1 cellular context compared by ENCODE assay signal in the genomic region with DNA sequence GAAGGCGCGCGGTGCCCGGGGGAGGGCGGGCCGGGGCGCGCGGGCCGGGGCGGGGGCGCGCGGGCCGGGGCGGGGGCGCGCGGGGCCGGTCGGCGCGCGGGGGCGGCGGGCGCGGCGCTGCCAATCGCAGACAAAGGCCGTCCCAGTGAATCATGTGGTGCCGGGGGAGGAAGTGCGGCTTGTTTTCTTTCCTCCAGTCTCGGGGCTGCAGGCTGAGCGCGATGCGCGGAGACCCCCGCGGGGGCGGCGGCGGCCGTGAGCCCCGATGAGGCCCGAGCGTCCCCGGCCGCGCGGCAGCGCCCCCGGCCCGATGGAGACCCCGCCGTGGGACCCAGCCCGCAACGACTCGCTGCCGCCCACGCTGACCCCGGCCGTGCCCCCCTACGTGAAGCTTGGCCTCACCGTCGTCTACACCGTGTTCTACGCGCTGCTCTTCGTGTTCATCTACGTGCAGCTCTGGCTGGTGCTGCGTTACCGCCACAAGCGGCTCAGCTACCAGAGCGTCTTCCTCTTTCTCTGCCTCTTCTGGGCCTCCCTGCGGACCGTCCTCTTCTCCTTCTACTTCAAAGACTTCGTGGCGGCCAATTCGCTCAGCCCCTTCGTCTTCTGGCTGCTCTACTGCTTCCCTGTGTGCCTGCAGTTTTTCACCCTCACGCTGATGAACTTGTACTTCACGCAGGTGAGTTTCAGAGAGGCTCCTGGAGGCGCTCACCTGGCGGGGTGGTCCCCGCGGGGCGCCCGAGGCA.
TF ChIP-seq lines count a peak whose summit lies in the region.

A gene with protein sequence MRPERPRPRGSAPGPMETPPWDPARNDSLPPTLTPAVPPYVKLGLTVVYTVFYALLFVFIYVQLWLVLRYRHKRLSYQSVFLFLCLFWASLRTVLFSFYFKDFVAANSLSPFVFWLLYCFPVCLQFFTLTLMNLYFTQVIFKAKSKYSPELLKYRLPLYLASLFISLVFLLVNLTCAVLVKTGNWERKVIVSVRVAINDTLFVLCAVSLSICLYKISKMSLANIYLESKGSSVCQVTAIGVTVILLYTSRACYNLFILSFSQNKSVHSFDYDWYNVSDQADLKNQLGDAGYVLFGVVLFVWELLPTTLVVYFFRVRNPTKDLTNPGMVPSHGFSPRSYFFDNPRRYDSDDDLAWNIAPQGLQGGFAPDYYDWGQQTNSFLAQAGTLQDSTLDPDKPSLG (plus strand): TSS at position 182 of the 746 bp plus-strand sequence. CDS start 84 bp downstream, at position 266.

TF ChIP-seq in GM12878, 131 proteins besides CTCF, POLR2A, EP300 and RAD21 (continued from another document and continues in another):
- TF ChIP-seq TCF3 (IDR thresholded peaks at IDR 0.05; ENCODE audit: borderline replicate concordance, insufficient read depth, low read depth, low read length): no peak
- no peak for TF ChIP-seq CHD4 (IDR thresholded peaks at IDR 0.05)
- TF ChIP-seq PML (IDR thresholded peaks at IDR 0.05; ENCODE audit: low read length): no peak
- no peak for TF ChIP-seq CBX5 (IDR thresholded peaks at IDR 0.05; ENCODE audit: low read depth)
- TF ChIP-seq, protein P1, sequence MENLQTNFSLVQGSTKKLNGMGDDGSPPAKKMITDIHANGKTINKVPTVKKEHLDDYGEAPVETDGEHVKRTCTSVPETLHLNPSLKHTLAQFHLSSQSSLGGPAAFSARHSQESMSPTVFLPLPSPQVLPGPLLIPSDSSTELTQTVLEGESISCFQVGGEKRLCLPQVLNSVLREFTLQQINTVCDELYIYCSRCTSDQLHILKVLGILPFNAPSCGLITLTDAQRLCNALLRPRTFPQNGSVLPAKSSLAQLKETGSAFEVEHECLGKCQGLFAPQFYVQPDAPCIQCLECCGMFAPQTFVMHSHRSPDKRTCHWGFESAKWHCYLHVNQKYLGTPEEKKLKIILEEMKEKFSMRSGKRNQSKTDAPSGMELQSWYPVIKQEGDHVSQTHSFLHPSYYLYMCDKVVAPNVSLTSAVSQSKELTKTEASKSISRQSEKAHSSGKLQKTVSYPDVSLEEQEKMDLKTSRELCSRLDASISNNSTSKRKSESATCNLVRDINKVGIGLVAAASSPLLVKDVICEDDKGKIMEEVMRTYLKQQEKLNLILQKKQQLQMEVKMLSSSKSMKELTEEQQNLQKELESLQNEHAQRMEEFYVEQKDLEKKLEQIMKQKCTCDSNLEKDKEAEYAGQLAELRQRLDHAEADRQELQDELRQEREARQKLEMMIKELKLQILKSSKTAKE (IDR thresholded peaks at IDR 0.05; ENCODE audit: low read depth, poor library complexity, severe bottlenecking): no peak
- 0 out of 2 replicates have a peak, but pooled peaks have one; percentile 47 for TF ChIP-seq ASH2L (IDR thresholded peaks at IDR 0.05; ENCODE audit: borderline replicate concordance, low read depth)
- TF ChIP-seq SMARCA5 (IDR thresholded peaks at IDR 0.05): peak; percentile 76
- TF ChIP-seq IKZF1 (conservative IDR thresholded peaks at IDR 0.05): peak; percentile 81
- TF ChIP-seq, protein P2, sequence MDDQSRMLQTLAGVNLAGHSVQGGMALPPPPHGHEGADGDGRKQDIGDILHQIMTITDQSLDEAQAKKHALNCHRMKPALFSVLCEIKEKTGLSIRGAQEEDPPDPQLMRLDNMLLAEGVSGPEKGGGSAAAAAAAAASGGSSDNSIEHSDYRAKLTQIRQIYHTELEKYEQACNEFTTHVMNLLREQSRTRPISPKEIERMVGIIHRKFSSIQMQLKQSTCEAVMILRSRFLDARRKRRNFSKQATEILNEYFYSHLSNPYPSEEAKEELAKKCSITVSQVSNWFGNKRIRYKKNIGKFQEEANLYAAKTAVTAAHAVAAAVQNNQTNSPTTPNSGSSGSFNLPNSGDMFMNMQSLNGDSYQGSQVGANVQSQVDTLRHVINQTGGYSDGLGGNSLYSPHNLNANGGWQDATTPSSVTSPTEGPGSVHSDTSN (IDR thresholded peaks at IDR 0.05; ENCODE audit: insufficient replicate concordance, low read depth, low read length): peak; percentile 35
- no peak for TF ChIP-seq ESRRA (IDR thresholded peaks at IDR 0.05; ENCODE audit: low read length)
- no peak for TF ChIP-seq KDM1A (IDR thresholded peaks at IDR 0.05; ENCODE audit: borderline replicate concordance)
- peak; percentile 74 for TF ChIP-seq SPI1 (IDR thresholded peaks at IDR 0.05; ENCODE audit: borderline replicate concordance, insufficient read depth, low read depth, low read length)
- TF ChIP-seq, protein P3, sequence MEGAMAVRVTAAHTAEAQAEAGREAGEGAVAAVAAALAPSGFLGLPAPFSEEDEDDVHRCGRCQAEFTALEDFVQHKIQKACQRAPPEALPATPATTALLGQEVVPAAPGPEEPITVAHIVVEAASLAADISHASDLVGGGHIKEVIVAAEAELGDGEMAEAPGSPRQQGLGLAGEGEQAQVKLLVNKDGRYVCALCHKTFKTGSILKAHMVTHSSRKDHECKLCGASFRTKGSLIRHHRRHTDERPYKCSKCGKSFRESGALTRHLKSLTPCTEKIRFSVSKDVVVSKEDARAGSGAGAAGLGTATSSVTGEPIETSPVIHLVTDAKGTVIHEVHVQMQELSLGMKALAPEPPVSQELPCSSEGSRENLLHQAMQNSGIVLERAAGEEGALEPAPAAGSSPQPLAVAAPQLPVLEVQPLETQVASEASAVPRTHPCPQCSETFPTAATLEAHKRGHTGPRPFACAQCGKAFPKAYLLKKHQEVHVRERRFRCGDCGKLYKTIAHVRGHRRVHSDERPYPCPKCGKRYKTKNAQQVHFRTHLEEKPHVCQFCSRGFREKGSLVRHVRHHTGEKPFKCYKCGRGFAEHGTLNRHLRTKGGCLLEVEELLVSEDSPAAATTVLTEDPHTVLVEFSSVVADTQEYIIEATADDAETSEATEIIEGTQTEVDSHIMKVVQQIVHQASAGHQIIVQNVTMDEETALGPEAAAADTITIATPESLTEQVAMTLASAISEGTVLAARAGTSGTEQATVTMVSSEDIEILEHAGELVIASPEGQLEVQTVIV (IDR thresholded peaks at IDR 0.05; ENCODE audit: borderline replicate concordance, partially characterized antibody): no peak
- no peak for TF ChIP-seq CBFB (IDR thresholded peaks at IDR 0.05; ENCODE audit: low read depth)
- no peak for TF ChIP-seq TBL1XR1 (IDR thresholded peaks at IDR 0.05; ENCODE audit: low read depth, low read length)
- peak; percentile 61; the same call in 1 of the 2 replicates for TF ChIP-seq POLR2AphosphoS5 (IDR thresholded peaks at IDR 0.05; ENCODE audit: low read length)
- TF ChIP-seq NR2C2 (IDR thresholded peaks at IDR 0.05; ENCODE audit: borderline replicate concordance, control insufficient read depth, insufficient read length, low read depth): no peak
- peak; percentile 75; the same call in 1 of the 2 replicates for TF ChIP-seq SIN3A (IDR thresholded peaks at IDR 0.05; ENCODE audit: low read depth, low read length)
- peak; percentile 99 for TF ChIP-seq LARP7 (IDR thresholded peaks at IDR 0.05)
- no peak for TF ChIP-seq EZH2 (IDR thresholded peaks at IDR 0.05; ENCODE audit: borderline replicate concordance, control insufficient read depth, low read depth, low read length)
- peak; percentile 80; the same call in 1 of the 2 replicates for TF ChIP-seq RB1 (IDR thresholded peaks at IDR 0.05; ENCODE audit: borderline replicate concordance)
- no peak for TF ChIP-seq SUZ12 (IDR thresholded peaks at IDR 0.05; ENCODE audit: unreplicated experiment)
- no peak for TF ChIP-seq ETV6 (conservative IDR thresholded peaks at IDR 0.05 in 1 of 2, IDR thresholded peaks at IDR 0.05 in 1 of 2; ENCODE audit: borderline replicate concordance in 1 of 2, low read depth in 1 of 2)
- TF ChIP-seq SMC3 (IDR thresholded peaks at IDR 0.05; ENCODE audit: borderline replicate concordance, low read length): no peak
- TF ChIP-seq, protein P4, sequence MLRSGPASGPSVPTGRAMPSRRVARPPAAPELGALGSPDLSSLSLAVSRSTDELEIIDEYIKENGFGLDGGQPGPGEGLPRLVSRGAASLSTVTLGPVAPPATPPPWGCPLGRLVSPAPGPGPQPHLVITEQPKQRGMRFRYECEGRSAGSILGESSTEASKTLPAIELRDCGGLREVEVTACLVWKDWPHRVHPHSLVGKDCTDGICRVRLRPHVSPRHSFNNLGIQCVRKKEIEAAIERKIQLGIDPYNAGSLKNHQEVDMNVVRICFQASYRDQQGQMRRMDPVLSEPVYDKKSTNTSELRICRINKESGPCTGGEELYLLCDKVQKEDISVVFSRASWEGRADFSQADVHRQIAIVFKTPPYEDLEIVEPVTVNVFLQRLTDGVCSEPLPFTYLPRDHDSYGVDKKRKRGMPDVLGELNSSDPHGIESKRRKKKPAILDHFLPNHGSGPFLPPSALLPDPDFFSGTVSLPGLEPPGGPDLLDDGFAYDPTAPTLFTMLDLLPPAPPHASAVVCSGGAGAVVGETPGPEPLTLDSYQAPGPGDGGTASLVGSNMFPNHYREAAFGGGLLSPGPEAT (IDR thresholded peaks at IDR 0.05; ENCODE audit: low read depth): no peak
- TF ChIP-seq, protein P5, sequence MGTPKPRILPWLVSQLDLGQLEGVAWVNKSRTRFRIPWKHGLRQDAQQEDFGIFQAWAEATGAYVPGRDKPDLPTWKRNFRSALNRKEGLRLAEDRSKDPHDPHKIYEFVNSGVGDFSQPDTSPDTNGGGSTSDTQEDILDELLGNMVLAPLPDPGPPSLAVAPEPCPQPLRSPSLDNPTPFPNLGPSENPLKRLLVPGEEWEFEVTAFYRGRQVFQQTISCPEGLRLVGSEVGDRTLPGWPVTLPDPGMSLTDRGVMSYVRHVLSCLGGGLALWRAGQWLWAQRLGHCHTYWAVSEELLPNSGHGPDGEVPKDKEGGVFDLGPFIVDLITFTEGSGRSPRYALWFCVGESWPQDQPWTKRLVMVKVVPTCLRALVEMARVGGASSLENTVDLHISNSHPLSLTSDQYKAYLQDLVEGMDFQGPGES (IDR thresholded peaks at IDR 0.05): no peak
- TF ChIP-seq, protein P6, sequence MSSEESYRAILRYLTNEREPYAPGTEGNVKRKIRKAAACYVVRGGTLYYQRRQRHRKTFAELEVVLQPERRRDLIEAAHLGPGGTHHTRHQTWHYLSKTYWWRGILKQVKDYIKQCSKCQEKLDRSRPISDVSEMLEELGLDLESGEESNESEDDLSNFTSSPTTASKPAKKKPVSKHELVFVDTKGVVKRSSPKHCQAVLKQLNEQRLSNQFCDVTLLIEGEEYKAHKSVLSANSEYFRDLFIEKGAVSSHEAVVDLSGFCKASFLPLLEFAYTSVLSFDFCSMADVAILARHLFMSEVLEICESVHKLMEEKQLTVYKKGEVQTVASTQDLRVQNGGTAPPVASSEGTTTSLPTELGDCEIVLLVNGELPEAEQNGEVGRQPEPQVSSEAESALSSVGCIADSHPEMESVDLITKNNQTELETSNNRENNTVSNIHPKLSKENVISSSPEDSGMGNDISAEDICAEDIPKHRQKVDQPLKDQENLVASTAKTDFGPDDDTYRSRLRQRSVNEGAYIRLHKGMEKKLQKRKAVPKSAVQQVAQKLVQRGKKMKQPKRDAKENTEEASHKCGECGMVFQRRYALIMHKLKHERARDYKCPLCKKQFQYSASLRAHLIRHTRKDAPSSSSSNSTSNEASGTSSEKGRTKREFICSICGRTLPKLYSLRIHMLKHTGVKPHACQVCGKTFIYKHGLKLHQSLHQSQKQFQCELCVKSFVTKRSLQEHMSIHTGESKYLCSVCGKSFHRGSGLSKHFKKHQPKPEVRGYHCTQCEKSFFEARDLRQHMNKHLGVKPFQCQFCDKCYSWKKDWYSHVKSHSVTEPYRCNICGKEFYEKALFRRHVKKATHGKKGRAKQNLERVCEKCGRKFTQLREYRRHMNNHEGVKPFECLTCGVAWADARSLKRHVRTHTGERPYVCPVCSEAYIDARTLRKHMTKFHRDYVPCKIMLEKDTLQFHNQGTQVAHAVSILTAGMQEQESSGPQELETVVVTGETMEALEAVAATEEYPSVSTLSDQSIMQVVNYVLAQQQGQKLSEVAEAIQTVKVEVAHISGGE (CRISPR knock-in tag; IDR thresholded peaks at IDR 0.05): no peak
- TF ChIP-seq EED (IDR thresholded peaks at IDR 0.05; ENCODE audit: low read depth): no peak
- no peak for TF ChIP-seq MTA3 (IDR thresholded peaks at IDR 0.05; ENCODE audit: borderline replicate concordance, low read length)
- TF ChIP-seq NR2C1 (IDR thresholded peaks at IDR 0.05): peak; percentile 61; the same call in 1 of the 2 replicates
- TF ChIP-seq, protein P7, sequence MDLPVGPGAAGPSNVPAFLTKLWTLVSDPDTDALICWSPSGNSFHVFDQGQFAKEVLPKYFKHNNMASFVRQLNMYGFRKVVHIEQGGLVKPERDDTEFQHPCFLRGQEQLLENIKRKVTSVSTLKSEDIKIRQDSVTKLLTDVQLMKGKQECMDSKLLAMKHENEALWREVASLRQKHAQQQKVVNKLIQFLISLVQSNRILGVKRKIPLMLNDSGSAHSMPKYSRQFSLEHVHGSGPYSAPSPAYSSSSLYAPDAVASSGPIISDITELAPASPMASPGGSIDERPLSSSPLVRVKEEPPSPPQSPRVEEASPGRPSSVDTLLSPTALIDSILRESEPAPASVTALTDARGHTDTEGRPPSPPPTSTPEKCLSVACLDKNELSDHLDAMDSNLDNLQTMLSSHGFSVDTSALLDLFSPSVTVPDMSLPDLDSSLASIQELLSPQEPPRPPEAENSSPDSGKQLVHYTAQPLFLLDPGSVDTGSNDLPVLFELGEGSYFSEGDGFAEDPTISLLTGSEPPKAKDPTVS (IDR thresholded peaks at IDR 0.05; ENCODE audit: low read depth, low read length): no peak
- TF ChIP-seq NR2F1 (conservative IDR thresholded peaks at IDR 0.05): peak; percentile 95
- TF ChIP-seq NBN (IDR thresholded peaks at IDR 0.05): peak; percentile 55; the same call in 1 of the 2 replicates
- TF ChIP-seq, protein P8, sequence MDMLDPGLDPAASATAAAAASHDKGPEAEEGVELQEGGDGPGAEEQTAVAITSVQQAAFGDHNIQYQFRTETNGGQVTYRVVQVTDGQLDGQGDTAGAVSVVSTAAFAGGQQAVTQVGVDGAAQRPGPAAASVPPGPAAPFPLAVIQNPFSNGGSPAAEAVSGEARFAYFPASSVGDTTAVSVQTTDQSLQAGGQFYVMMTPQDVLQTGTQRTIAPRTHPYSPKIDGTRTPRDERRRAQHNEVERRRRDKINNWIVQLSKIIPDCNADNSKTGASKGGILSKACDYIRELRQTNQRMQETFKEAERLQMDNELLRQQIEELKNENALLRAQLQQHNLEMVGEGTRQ (IDR thresholded peaks at IDR 0.05; ENCODE audit: borderline replicate concordance, low read depth, low read length): no peak; the same call in 1 of the 2 replicates
- peak; percentile 72 for TF ChIP-seq RFX5 (IDR thresholded peaks at IDR 0.05; ENCODE audit: low read depth, low read length)
- TF ChIP-seq CREB1 (IDR thresholded peaks at IDR 0.05; ENCODE audit: low read depth): peak; percentile 30; the same call in 1 of the 2 replicates
- TF ChIP-seq NFYA (IDR thresholded peaks at IDR 0.05; ENCODE audit: borderline replicate concordance, low read depth, low read length): no peak
- no peak for TF ChIP-seq FOS (IDR thresholded peaks at IDR 0.05; ENCODE audit: borderline replicate concordance, extremely low read depth, insufficient read length)
- no peak for TF ChIP-seq SREBF1 (IDR thresholded peaks at IDR 0.05; ENCODE audit: low read length)
- TF ChIP-seq RELA (IDR thresholded peaks at IDR 0.05; ENCODE audit: borderline replicate concordance, partially characterized antibody): peak; percentile 40
- TF ChIP-seq, protein P9, sequence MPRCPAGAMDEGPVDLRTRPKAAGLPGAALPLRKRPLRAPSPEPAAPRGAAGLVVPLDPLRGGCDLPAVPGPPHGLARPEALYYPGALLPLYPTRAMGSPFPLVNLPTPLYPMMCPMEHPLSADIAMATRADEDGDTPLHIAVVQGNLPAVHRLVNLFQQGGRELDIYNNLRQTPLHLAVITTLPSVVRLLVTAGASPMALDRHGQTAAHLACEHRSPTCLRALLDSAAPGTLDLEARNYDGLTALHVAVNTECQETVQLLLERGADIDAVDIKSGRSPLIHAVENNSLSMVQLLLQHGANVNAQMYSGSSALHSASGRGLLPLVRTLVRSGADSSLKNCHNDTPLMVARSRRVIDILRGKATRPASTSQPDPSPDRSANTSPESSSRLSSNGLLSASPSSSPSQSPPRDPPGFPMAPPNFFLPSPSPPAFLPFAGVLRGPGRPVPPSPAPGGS (IDR thresholded peaks at IDR 0.05; ENCODE audit: borderline replicate concordance, insufficient read depth, low read depth, low read length, poor library complexity, severe bottlenecking): no peak
